ENCODE assay signal across 34 cellular contexts in the genomic region with DNA sequence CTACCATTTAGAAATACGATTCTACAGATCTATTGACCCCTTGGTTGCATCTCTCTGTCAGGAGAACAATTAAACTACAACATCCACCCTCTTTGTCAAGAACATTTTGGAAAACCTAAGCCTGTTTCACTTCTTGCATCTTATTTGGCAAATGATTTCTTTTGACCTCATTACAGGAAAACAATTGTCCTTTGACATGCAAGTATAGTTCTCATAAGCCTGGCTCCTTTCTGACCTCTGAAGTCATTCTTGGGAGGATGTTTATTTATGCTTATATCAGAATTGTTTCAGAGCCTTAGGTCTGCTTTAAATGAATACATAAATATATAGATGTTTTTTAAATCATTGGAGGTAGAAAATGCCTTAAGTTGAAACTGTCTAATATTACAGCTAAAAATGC.
"Had no signal": no experiment of that assay in that cellular context is flagged by ENCODE, and none has a peak within 500 bp of the region (broad histone marks: within the 10 kb centered on the region; RNA-seq: fewer than 3 reads in every experiment).

No MANE protein-coding gene starts in this region.

- H3K27me3 ChIP-seq: MG63 had no signal

- H3K9me3 ChIP-seq: MG63 had no signal

- H3K27ac ChIP-seq: KMS-11 had no signal

- DNase-seq: Karpas-422, Kasumi-1, MG63, MM.1S, MV-4-11, NCI-H1048, NCI-H1092, NCI-H1092 treated with DMSO at 0.1 percent for 48 hours, NCI-H1105, NCI-H1105 treated with DMSO at 0.1 percent for 48 hours, NCI-H1417, NCI-H1417 treated with DMSO at 0.1 percent for 48 hours, NCI-H1436, NCI-H1436 treated with DMSO at 0.1 percent for 48 hours, NCI-H146, NCI-H1694, NCI-H1694 treated with DMSO at 0.1 percent for 48 hours, NCI-H187, NCI-H187 treated with DMSO at 0.1 percent for 48 hours, NCI-H1930, NCI-H2029, NCI-H2029 treated with DMSO at 0.1 percent for 48 hours, NCI-H2081, NCI-H2081 treated with DMSO at 0.1 percent for 48 hours, NCI-H2107, NCI-H2171, NCI-H2171 treated with DMSO at 0.1 percent for 48 hours, NCI-H2227 treated with DMSO at 0.1 percent for 48 hours, NCI-H226, NCI-H345, NCI-H446, NCI-H446 treated with DMSO at 0.1 percent for 48 hours, NCI-H510A had no signal

- H3K9ac ChIP-seq: KMS-11 had no signal

- H3K4me2 ChIP-seq: KMS-11 had no signal

- H3K4me3 ChIP-seq: MG63 had no signal

- H3K36me3 ChIP-seq: MG63 had no signal
